Comparison of ENCODE assay signal across 27 cellular contexts in genomic region chr13:101111894-101112293, GRCh38.
DNase-seq lines count a peak whose midpoint lies in the region; ATAC-seq, FAIRE-seq and TF ChIP-seq lines count a peak whose summit lies in the region.
"Had no signal": no experiment of that assay in that cellular context is flagged by ENCODE, and none has a peak within 500 bp of the region (broad histone marks: within the 10 kb centered on the region; RNA-seq: fewer than 3 reads in every experiment).

No MANE protein-coding gene starts in this region.

- in situ Hi-C loops in IMR-90 (cut with MboI; ENCODE audit: low sequenced_read_pairs) = loop anchor here (25.0 kb wide), 1 partner anchor 1450 kb away; no protein-coding TSS in a partner anchor
- in situ Hi-C loops in astrocyte of the spinal cord (cut with HindIII; ENCODE audit: low sequenced_read_pairs) = no loop called here

- POLR2A ChIA-PET in IMR-90 (lab: Charles Lee; ENCODE audit: unreplicated experiment) = interaction anchor here (0.6 kb wide), 2 partner anchors 17 to 1733 kb away, joined by 4 read pairs; no protein-coding TSS in a partner anchor

- peak overlapping the region; percentile 15 for H3K27ac Mint-ChIP-seq in osteocyte (ENCODE audit: unreplicated experiment)
- H3K27ac Mint-ChIP-seq: CD4-positive, CD25-positive, alpha-beta regulatory T cell; CD8-positive, alpha-beta memory T cell; HFFc6 had no signal

- no peak overlapping the region for H2BK120ac ChIP-seq in IMR-90 (ENCODE audit: low read depth, low read length)

- H3K9me3 Mint-ChIP-seq in osteocyte (ENCODE audit: unreplicated experiment) = peaks cover 7% of the 10 kb centered on the region
- H3K9me3 Mint-ChIP-seq: CD8-positive, alpha-beta memory T cell; HFFc6 had no signal

- CTCF ChIA-PET in IMR-90 (lab: Yijun Ruan, JAX) = interaction anchor here (0.6 to 1.1 kb wide), 3 partner anchors 16 to 1486 kb away, joined by 3 to 4 read pairs (median 3); no protein-coding TSS in a partner anchor

- no peak overlapping the region for H4K5ac ChIP-seq in IMR-90 (ENCODE audit: low read depth, low read length)

- no peaks in the 10 kb centered on the region for H3K79me1 ChIP-seq in IMR-90 (ENCODE audit: low read depth in 1 of 2, low read length in 2 of 2)

- no peaks in the 10 kb centered on the region for H3K9me3 ChIP-seq in IMR-90 (ENCODE audit: control insufficient read depth, insufficient read depth, low read length)
- H3K9me3 ChIP-seq in smooth muscle cell (replicated peaks; ENCODE audit: low read depth) = no peaks in the 10 kb centered on the region
- H3K9me3 ChIP-seq in pancreas = no peaks in the 10 kb centered on the region
- H3K9me3 ChIP-seq: BE2C had no signal

- H3K4me3 ChIP-seq in IMR-90 (ENCODE audit: insufficient read depth, low read depth, low read length) = no peak overlapping the region
- no peak overlapping the region for H3K4me3 ChIP-seq in astrocyte of the spinal cord (ENCODE audit: low read depth, low read length)
- H3K4me3 ChIP-seq in smooth muscle cell = no peak overlapping the region
- no peak overlapping the region for H3K4me3 ChIP-seq in pancreas
- H3K4me3 ChIP-seq: GM23248, K562 had no signal

- H3K36me3 ChIP-seq in IMR-90 (ENCODE audit: control insufficient read depth, insufficient read depth, low read length) (no peaks in the 10 kb centered on the region), smooth muscle cell (ENCODE audit: low read depth) (no peaks in the 10 kb centered on the region), pancreas (no peaks in the 10 kb centered on the region)
- H3K36me3 ChIP-seq: BE2C had no signal

- no peaks in the 10 kb centered on the region; the same call in 1 of the 2 replicates for H3K27me3 ChIP-seq in IMR-90 (ENCODE audit: control insufficient read depth, insufficient read depth, low read length)
- no peaks in the 10 kb centered on the region for H3K27me3 ChIP-seq in smooth muscle cell (ENCODE audit: low read depth)
- H3K27me3 ChIP-seq in pancreas = no peaks in the 10 kb centered on the region
- H3K27me3 ChIP-seq: BE2C had no signal

- peak; percentile 68 for ATAC-seq in IMR-90 (ENCODE audit: low read depth)
- no peak for ATAC-seq in HG03439 (IDR thresholded peaks at IDR 0.05; ENCODE audit: unreplicated experiment)
- ATAC-seq in pancreas = no peak
- ATAC-seq in HG02623 (IDR thresholded peaks at IDR 0.05; ENCODE audit: unreplicated experiment) = no peak
- ATAC-seq: HCT116, K562 had no signal

- no peak overlapping the region for H3K14ac ChIP-seq in IMR-90 (replicated peaks; ENCODE audit: low read depth, low read length)

- H4K8ac ChIP-seq in IMR-90 (ENCODE audit: low read depth in 2 of 2, low read length in 2 of 2) = no peak overlapping the region

- no TSS peak for BruUV-seq in IMR-90 (replicated peaks; lab: Mats Ljungman, UMichigan)

- no peak for FAIRE-seq in pancreas (lab: Jason Lieb, UNC)
- FAIRE-seq: A204.1, G401.6, GM12892, GM18507, K562 had no signal

- H3K18ac ChIP-seq in IMR-90 (ENCODE audit: low read depth, low read length) = no peak overlapping the region

- no peak overlapping the region for H3K23ac ChIP-seq in IMR-90 (ENCODE audit: low read depth, low read length)

- no peaks in the 10 kb centered on the region for H3K9me1 ChIP-seq in IMR-90 (ENCODE audit: insufficient read depth, low read length)

- WGBS in IMR-90 (ENCODE audit: extremely low coverage in 2 of 2, insufficient read length in 1 of 2), 2 experiments = no CpG with 5 or more reads among the region's 2 CpGs
- WGBS in smooth muscle cell (ENCODE audit: low lambda C conversion rate) = 36% methylated on average over 2 of the region's 2 CpGs
- 74 to 81% methylated on average over 2 of the region's 2 CpGs for WGBS in pancreas, 2 donors

- H3K4me1 Mint-ChIP-seq in osteocyte (ENCODE audit: unreplicated experiment) = peaks cover 42% of the 10 kb centered on the region
- H3K4me1 Mint-ChIP-seq: CD4-positive, CD25-positive, alpha-beta regulatory T cell; CD8-positive, alpha-beta memory T cell had no signal

- H3K4me3 Mint-ChIP-seq in osteocyte (ENCODE audit: unreplicated experiment) = no peak overlapping the region
- H3K4me3 Mint-ChIP-seq: CD4-positive, CD25-positive, alpha-beta regulatory T cell; CD8-positive, alpha-beta memory T cell; HFFc6 had no signal

- H2AFZ ChIP-seq in IMR-90 (replicated peaks; ENCODE audit: low read length, poor library complexity) = no peak overlapping the region
- H2AFZ ChIP-seq in smooth muscle cell (ENCODE audit: low read depth) = no peak overlapping the region
- H2AFZ ChIP-seq: GM23248 had no signal

- no peak overlapping the region for H3K4me2 ChIP-seq in IMR-90 (ENCODE audit: low read depth, low read length)
- H3K4me2 ChIP-seq in smooth muscle cell = no peak overlapping the region

- TF ChIP-seq CTCF in IMR-90 (conservative IDR thresholded peaks at IDR 0.05; ENCODE audit: low read depth, low read length) (no peak), astrocyte of the spinal cord (IDR thresholded peaks at IDR 0.05; ENCODE audit: low read depth, low read length) (no peak), osteocyte (IDR thresholded peaks at IDR 0.05) (no peak), smooth muscle cell (IDR thresholded peaks at IDR 0.05; ENCODE audit: borderline replicate concordance, insufficient read depth, poor library complexity, severe bottlenecking) (no peak), pancreas (IDR thresholded peaks at IDR 0.05) (no peak)

- no peak overlapping the region for H3K27ac ChIP-seq in IMR-90 (ENCODE audit: insufficient read depth, low read length)
- H3K27ac ChIP-seq in smooth muscle cell (ENCODE audit: low read depth) = no peak overlapping the region
- no peak overlapping the region for H3K27ac ChIP-seq in pancreas
- H3K27ac ChIP-seq: GM23248, HL-60 had no signal

- TF ChIP-seq RAD21 in IMR-90 (IDR thresholded peaks at IDR 0.05; ENCODE audit: low read length) = no peak

- H3K4ac ChIP-seq in IMR-90 (ENCODE audit: low read depth, low read length) = no peak overlapping the region

- H4K20me1 ChIP-seq in IMR-90 (ENCODE audit: insufficient read depth, low read length) (no peaks in the 10 kb centered on the region), smooth muscle cell (ENCODE audit: low read depth) (no peaks in the 10 kb centered on the region)

- H2BK15ac ChIP-seq in IMR-90 (ENCODE audit: low read depth, low read length) = no peak overlapping the region

- no peak overlapping the region for H2BK20ac ChIP-seq in IMR-90 (ENCODE audit: low read depth, low read length)

- H4K91ac ChIP-seq in IMR-90 (ENCODE audit: insufficient read depth, low read depth, low read length) = no peak overlapping the region

- H2AK9ac ChIP-seq in IMR-90 (replicated peaks; ENCODE audit: low read depth, low read length, poor library complexity) = no peak overlapping the region

- H3K36me3 Mint-ChIP-seq in osteocyte (ENCODE audit: unreplicated experiment) = peaks cover 29% of the 10 kb centered on the region
- H3K36me3 Mint-ChIP-seq: CD4-positive, CD25-positive, alpha-beta regulatory T cell; CD8-positive, alpha-beta memory T cell had no signal

- no peaks in the 10 kb centered on the region for H3K27me3 Mint-ChIP-seq in osteocyte (ENCODE audit: unreplicated experiment)

- TF ChIP-seq POLR2A in IMR-90 (IDR thresholded peaks at IDR 0.05; ENCODE audit: low read depth, low read length) = no peak

- H3K9ac ChIP-seq in IMR-90 (ENCODE audit: low read depth, low read length) (no peak overlapping the region), smooth muscle cell (ENCODE audit: low read depth) (no peak overlapping the region)
- H3K9ac ChIP-seq: GM23248 had no signal

- H3F3A ChIP-seq in smooth muscle cell (ENCODE audit: low read depth) = no peaks in the 10 kb centered on the region

- H2AK5ac ChIP-seq in IMR-90 (ENCODE audit: low read depth, low read length) = no peak overlapping the region

- intact Hi-C loops in IMR-90 (cut with micrococcal nuclease) = no loop called here
- intact Hi-C loops in pancreas (cut with DNase I) = no loop called here

- H3K4me1 ChIP-seq in IMR-90 (ENCODE audit: control insufficient read depth, insufficient read depth, low read length) (no peaks in the 10 kb centered on the region), smooth muscle cell (ENCODE audit: low read depth) (peaks cover 6% of the 10 kb centered on the region), pancreas (no peaks in the 10 kb centered on the region)
- H3K4me1 ChIP-seq: BE2C had no signal

- dilution Hi-C loops in IMR-90 (cut with HindIII; ENCODE audit: low sequenced_read_pairs, unreplicated experiment) = no loop called here

- H2BK5ac ChIP-seq in IMR-90 (ENCODE audit: low read depth, low read length, poor library complexity, severe bottlenecking) = no peak overlapping the region

- no peaks in the 10 kb centered on the region for H3K79me2 ChIP-seq in smooth muscle cell (ENCODE audit: low read depth)

- no peak overlapping the region for H3K56ac ChIP-seq in IMR-90 (ENCODE audit: extremely low read depth, insufficient read depth, low read length)

- peak; percentile 55 for DNase-seq in IMR-90
- peak; percentile 4 for DNase-seq in astrocyte of the spinal cord (ENCODE audit: low read depth, low spot score)
- DNase-seq in fibroblast of peridontal ligament (ENCODE audit: extremely low read depth) = peak; percentile 3
- no peak for DNase-seq in osteocyte (ENCODE audit: extremely low spot score, unreplicated experiment)
- DNase-seq in smooth muscle cell (lab: John Stamatoyannopoulos, UW; ENCODE audit: unreplicated experiment) = no peak
- DNase-seq in pancreas = no peak
- DNase-seq: ACHN; BE2C; C1 segment of cervical spinal cord; CD4-positive, CD25-positive, alpha-beta regulatory T cell; CD8-positive, alpha-beta memory T cell; COR-L47; DMS 273 treated with DMSO at 0.1 percent for 48 hours; DMS53; DND-41; EL; GM23248; HFFc6 had no signal

TF ChIP-seq in IMR-90, 13 proteins besides CTCF, POLR2A, EP300 and RAD21:
- TF ChIP-seq SMC3 (IDR thresholded peaks at IDR 0.05; ENCODE audit: low read depth, low read length) (no peak), RFX5 (IDR thresholded peaks at IDR 0.05; ENCODE audit: low read depth, low read length) (no peak), CHD1 (IDR thresholded peaks at IDR 0.05; ENCODE audit: low read depth, low read length) (no peak), BHLHE40 (IDR thresholded peaks at IDR 0.05; ENCODE audit: low read depth, low read length) (no peak), RCOR1 (IDR thresholded peaks at IDR 0.05; ENCODE audit: insufficient replicate concordance, low read length) (no peak), FOS (IDR thresholded peaks at IDR 0.05; ENCODE audit: low read depth, low read length) (no peak), CEBPB (IDR thresholded peaks at IDR 0.05; ENCODE audit: low read depth, low read length) (no peak), NFE2L2 (IDR thresholded peaks at IDR 0.05; ENCODE audit: low read depth, low read length) (no peak)
TF ChIP-seq in IMR-90: peak in this region for 0.

Comparison
In these comparisons a context has a peak if more than half of its experiments do, and no peak if none do; other contexts are left out.
1. DNase-seq: peak in IMR-90 (single experiment), astrocyte of the spinal cord (single experiment) and fibroblast of peridontal ligament (single experiment); none in osteocyte (single experiment), smooth muscle cell (single experiment) and pancreas (0 of 6).